In the genomic region with DNA sequence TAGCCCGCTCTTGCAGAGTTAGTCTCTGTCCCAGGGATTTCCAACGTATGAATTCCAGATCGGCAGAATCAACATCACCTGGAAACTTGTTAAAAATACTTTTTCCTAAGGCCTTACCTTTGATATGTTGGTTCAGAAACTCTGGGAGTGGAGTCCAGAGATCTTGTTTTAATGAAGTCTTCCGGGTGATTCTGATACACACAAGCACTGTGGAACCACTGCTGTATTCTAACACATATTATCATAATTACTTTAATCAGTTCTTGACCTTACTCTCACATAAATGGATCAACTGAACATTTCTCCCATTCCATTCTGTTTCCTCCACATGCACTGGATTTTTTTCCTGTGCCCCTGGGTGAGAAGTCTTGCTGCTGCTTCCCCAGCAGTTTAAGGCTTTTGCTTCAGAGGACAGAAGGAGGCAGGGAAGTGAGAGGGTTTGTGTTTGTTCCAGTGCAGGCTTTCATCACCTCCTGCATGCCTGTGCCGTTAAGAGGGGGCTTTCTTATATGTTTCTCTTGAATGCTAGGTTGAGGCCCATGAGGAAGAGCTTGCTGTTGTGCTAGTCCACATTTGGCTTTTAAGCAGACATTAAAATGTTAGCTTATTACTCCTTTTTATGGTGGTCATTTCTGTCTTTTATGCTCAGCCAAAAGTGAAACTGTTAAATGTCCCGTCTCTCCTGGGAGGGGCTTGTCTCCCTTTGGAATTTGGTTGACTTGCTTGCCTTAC, we compare ENCODE assay signal across 1 cellular context.
TF ChIP-seq lines count a peak whose summit lies in the region.

No MANE protein-coding gene starts in this region.

TF ChIP-seq in SK-N-SH, 30 proteins besides CTCF, POLR2A, EP300 and RAD21 (continued from another document):
- TF ChIP-seq RFX5 (IDR thresholded peaks at IDR 0.05; ENCODE audit: low read length) (no peak), YY1 (IDR thresholded peaks at IDR 0.05; ENCODE audit: low read depth) (no peak)
TF ChIP-seq in SK-N-SH: peak in this region for 0.
